Comparison of ENCODE assay signal across 1 cellular context in genomic region chr19:47240996-47241918, GRCh38.
TF ChIP-seq lines count a peak whose summit lies in the region.

No MANE protein-coding gene starts in this region.

TF ChIP-seq in GM12878, 131 proteins besides CTCF, POLR2A, EP300 and RAD21:
- TF ChIP-seq IKZF1 (conservative IDR thresholded peaks at IDR 0.05) (0 out of 2 replicates have a peak, but pooled peaks have one; percentile 21), RFX5 (IDR thresholded peaks at IDR 0.05; ENCODE audit: low read depth, low read length) (peak; percentile 65; the same call in 1 of the 2 replicates), ATF3 (IDR thresholded peaks at IDR 0.05; ENCODE audit: borderline replicate concordance, extremely low read depth, low read depth, low read length) (0 out of 2 replicates have a peak, but pooled peaks have one; percentile 24), ZBTB33 (IDR thresholded peaks at IDR 0.05) (no peak), REST (IDR thresholded peaks at IDR 0.05; ENCODE audit: low read depth, low read length) (no peak), SRF (IDR thresholded peaks at IDR 0.05; ENCODE audit: low read depth in 2 of 2, low read length in 2 of 2) (0 out of 4 replicates have a peak, but pooled peaks of 1 of the 2 experiments have one; percentile 35), NBN (IDR thresholded peaks at IDR 0.05) (peak; percentile 64), ELK1 (IDR thresholded peaks at IDR 0.05; ENCODE audit: low read depth, low read length) (no peak), CHD2 (IDR thresholded peaks at IDR 0.05; ENCODE audit: borderline replicate concordance, low read depth, low read length) (peak; percentile 25; the same call in 1 of the 2 replicates), HDGF (IDR thresholded peaks at IDR 0.05) (peak; percentile 92), PBX3 (IDR thresholded peaks at IDR 0.05; ENCODE audit: insufficient replicate concordance, low read depth, low read length) (peak; percentile 49), BHLHE40 (IDR thresholded peaks at IDR 0.05; ENCODE audit: borderline replicate concordance in 1 of 2, low read depth in 2 of 2, low read length in 1 of 2) (peak in 1 of 2 experiments; percentile 34; a peak in 1 of 4 replicates), JUNB (IDR thresholded peaks at IDR 0.05) (peak; percentile 69), CHD4 (IDR thresholded peaks at IDR 0.05) (no peak), JUND (IDR thresholded peaks at IDR 0.05; ENCODE audit: low read depth, low read length) (peak; percentile 72), CREB1 (IDR thresholded peaks at IDR 0.05; ENCODE audit: low read depth) (peak; percentile 68), CEBPB (IDR thresholded peaks at IDR 0.05; ENCODE audit: borderline replicate concordance in 1 of 2, low read depth in 2 of 2, low read length in 2 of 2) (no peak), ATF7 (IDR thresholded peaks at IDR 0.05; ENCODE audit: low read depth) (peak; percentile 98), DPF2 (IDR thresholded peaks at IDR 0.05) (0 out of 2 replicates have a peak, but pooled peaks have one; percentile 36), PKNOX1 (IDR thresholded peaks at IDR 0.05) (peak; percentile 50), SREBF2 (IDR thresholded peaks at IDR 0.05; ENCODE audit: low read length) (no peak), YY1 (IDR thresholded peaks at IDR 0.05; ENCODE audit: low read depth, low read length) (peak; percentile 91), RUNX3 (IDR thresholded peaks at IDR 0.05; ENCODE audit: low read length) (0 out of 2 replicates have a peak, but pooled peaks have one; percentile 14), IKZF2 (IDR thresholded peaks at IDR 0.05) (peak; percentile 18 to 46; a peak in 3 of 4 replicates), BCL3 (IDR thresholded peaks at IDR 0.05; ENCODE audit: borderline replicate concordance, insufficient read depth, low read depth, low read length, poor library complexity, severe bottlenecking) (peak; percentile 80), MEF2A (IDR thresholded peaks at IDR 0.05; ENCODE audit: insufficient read depth, low read depth, low read length) (peak; percentile 90), EGR1 (IDR thresholded peaks at IDR 0.05; ENCODE audit: borderline replicate concordance in 1 of 2, low read depth in 2 of 2, low read length in 2 of 2) (peak in 1 of 2 experiments; percentile 45; a peak in 1 of 3 replicates)
- TF ChIP-seq, protein P1, sequence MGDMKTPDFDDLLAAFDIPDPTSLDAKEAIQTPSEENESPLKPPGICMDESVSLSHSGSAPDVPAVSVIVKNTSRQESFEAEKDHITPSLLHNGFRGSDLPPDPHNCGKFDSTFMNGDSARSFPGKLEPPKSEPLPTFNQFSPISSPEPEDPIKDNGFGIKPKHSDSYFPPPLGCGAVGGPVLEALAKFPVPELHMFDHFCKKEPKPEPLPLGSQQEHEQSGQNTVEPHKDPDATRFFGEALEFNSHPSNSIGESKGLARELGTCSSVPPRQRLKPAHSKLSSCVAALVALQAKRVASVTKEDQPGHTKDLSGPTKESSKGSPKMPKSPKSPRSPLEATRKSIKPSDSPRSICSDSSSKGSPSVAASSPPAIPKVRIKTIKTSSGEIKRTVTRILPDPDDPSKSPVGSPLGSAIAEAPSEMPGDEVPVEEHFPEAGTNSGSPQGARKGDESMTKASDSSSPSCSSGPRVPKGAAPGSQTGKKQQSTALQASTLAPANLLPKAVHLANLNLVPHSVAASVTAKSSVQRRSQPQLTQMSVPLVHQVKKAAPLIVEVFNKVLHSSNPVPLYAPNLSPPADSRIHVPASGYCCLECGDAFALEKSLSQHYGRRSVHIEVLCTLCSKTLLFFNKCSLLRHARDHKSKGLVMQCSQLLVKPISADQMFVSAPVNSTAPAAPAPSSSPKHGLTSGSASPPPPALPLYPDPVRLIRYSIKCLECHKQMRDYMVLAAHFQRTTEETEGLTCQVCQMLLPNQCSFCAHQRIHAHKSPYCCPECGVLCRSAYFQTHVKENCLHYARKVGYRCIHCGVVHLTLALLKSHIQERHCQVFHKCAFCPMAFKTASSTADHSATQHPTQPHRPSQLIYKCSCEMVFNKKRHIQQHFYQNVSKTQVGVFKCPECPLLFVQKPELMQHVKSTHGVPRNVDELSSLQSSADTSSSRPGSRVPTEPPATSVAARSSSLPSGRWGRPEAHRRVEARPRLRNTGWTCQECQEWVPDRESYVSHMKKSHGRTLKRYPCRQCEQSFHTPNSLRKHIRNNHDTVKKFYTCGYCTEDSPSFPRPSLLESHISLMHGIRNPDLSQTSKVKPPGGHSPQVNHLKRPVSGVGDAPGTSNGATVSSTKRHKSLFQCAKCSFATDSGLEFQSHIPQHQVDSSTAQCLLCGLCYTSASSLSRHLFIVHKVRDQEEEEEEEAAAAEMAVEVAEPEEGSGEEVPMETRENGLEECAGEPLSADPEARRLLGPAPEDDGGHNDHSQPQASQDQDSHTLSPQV (IDR thresholded peaks at IDR 0.05): no peak
- TF ChIP-seq, protein P2, sequence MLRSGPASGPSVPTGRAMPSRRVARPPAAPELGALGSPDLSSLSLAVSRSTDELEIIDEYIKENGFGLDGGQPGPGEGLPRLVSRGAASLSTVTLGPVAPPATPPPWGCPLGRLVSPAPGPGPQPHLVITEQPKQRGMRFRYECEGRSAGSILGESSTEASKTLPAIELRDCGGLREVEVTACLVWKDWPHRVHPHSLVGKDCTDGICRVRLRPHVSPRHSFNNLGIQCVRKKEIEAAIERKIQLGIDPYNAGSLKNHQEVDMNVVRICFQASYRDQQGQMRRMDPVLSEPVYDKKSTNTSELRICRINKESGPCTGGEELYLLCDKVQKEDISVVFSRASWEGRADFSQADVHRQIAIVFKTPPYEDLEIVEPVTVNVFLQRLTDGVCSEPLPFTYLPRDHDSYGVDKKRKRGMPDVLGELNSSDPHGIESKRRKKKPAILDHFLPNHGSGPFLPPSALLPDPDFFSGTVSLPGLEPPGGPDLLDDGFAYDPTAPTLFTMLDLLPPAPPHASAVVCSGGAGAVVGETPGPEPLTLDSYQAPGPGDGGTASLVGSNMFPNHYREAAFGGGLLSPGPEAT (IDR thresholded peaks at IDR 0.05; ENCODE audit: low read depth): peak; percentile 40; the same call in 1 of the 2 replicates
- TF ChIP-seq, protein P3, sequence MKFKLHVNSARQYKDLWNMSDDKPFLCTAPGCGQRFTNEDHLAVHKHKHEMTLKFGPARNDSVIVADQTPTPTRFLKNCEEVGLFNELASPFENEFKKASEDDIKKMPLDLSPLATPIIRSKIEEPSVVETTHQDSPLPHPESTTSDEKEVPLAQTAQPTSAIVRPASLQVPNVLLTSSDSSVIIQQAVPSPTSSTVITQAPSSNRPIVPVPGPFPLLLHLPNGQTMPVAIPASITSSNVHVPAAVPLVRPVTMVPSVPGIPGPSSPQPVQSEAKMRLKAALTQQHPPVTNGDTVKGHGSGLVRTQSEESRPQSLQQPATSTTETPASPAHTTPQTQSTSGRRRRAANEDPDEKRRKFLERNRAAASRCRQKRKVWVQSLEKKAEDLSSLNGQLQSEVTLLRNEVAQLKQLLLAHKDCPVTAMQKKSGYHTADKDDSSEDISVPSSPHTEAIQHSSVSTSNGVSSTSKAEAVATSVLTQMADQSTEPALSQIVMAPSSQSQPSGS (IDR thresholded peaks at IDR 0.05; ENCODE audit: low read length): peak; percentile 92
